16 cellular contexts compared by ENCODE assay signal in the genomic region with DNA sequence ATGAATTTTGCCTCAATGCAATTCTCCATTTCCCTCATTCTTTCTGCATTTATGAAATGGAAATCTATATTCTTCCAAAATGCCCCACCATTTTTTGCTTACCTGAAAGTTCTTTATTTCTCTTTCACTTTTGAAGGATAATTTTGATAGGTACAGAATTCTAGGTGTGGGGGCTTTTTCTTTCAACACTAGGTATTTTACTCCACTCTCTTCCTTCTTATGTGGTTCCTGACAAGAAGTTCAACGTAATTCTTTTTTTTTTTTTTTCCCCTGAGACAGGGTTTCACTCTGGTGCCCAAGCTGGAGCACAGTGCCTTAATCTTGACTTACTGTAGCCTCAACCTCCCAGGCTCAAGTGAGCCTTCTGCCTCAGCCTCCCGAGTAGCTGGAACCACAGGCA. TPM values are rescaled to one million over a fixed set of nuclear protein-coding genes. Genes with fewer than 3 reads are reported as not detected.
A peak's percentile ranks its signal among the peaks of the same experiment; 100 is the strongest.
DNase-seq lines count a peak whose midpoint lies in the region; ATAC-seq and TF ChIP-seq lines count a peak whose summit lies in the region.
"Had no signal": no experiment of that assay in that cellular context is flagged by ENCODE, and none has a peak within 500 bp of the region (broad histone marks: within the 10 kb centered on the region; RNA-seq: fewer than 3 reads in every experiment).

No MANE protein-coding gene starts in this region.

- 72 to 75% methylated on average over 2 of the region's 2 CpGs for WGBS in testis, 2 donors

- no peak for TF ChIP-seq CTCF in testis (IDR thresholded peaks at IDR 0.05)
- no peak for TF ChIP-seq CTCF in activated CD8-positive, alpha-beta T cell treated with anti-CD3 and anti-CD28 coated beads for 36 hours (IDR thresholded peaks at IDR 0.05)

- peaks cover 4% of the 10 kb centered on the region for H3K4me1 ChIP-seq in testis
- H3K4me1 ChIP-seq: HAP-1 had no signal

- CTCF ChIA-PET in activated CD8-positive, alpha-beta memory T cell treated with anti-CD3 and anti-CD28 coated beads, Interleukin-2, amount 10 ng/mL, durations not matched to agents 7 days and 5 days (lab: Charles Lee), result interaction anchor here (0.6 to 8.9 kb wide), 6 partner anchors 27 to 332 kb away, joined by 3 to 156 read pairs (median 4); no protein-coding TSS in a partner anchor
- CTCF ChIA-PET in activated CD8-positive, alpha-beta T cell treated with anti-CD3 and anti-CD28 coated beads for 36 hours (lab: Charles Lee), result interaction anchor here (0.7 to 1.7 kb wide), 3 partner anchors 52 to 396 kb away, joined by 3 to 5 read pairs (median 3); no protein-coding TSS in a partner anchor

- H3K4me1 Mint-ChIP-seq in activated CD8-positive, alpha-beta memory T cell treated with anti-CD3 and anti-CD28 coated beads, Interleukin-2, amount 10 ng/mL, durations not matched to agents 7 days and 5 days, result peaks cover 16% of the 10 kb centered on the region
- H3K4me1 Mint-ChIP-seq in stimulated activated naive CD8-positive, alpha-beta T cell treated with anti-CD3 and anti-CD28 coated beads, Interleukin-15, amount 100 ng/mL, for 72 hours, result peaks cover 18% of the 10 kb centered on the region
- peaks cover 12% of the 10 kb centered on the region for H3K4me1 Mint-ChIP-seq in activated CD8-positive, alpha-beta T cell treated with anti-CD3 and anti-CD28 coated beads for 36 hours (ENCODE audit: low read depth)

- H3K27ac Mint-ChIP-seq in activated CD8-positive, alpha-beta memory T cell treated with anti-CD3 and anti-CD28 coated beads, Interleukin-2, amount 10 ng/mL, durations not matched to agents 7 days and 5 days, result no peak overlapping the region
- peak overlapping the region in 1 of 2 donors; percentile 92 for H3K27ac Mint-ChIP-seq in stimulated activated naive CD8-positive, alpha-beta T cell treated with anti-CD3 and anti-CD28 coated beads, Interleukin-15, amount 100 ng/mL, for 72 hours
- H3K27ac Mint-ChIP-seq in activated CD8-positive, alpha-beta T cell treated with anti-CD3 and anti-CD28 coated beads for 36 hours, result no peak overlapping the region
- H3K27ac Mint-ChIP-seq: CD4-positive, CD25-positive, alpha-beta regulatory T cell had no signal

- H3K4me3 ChIP-seq in testis, result no peak overlapping the region
- H3K4me3 ChIP-seq: BLaER1, HAP-1 had no signal

- no peak overlapping the region for H3K27ac ChIP-seq in testis
- H3K27ac ChIP-seq: BLaER1 had no signal

- no peaks in the 10 kb centered on the region for H3K27me3 ChIP-seq in testis
- H3K27me3 ChIP-seq: BLaER1 had no signal

- no peaks in the 10 kb centered on the region for H3K36me3 Mint-ChIP-seq in activated CD8-positive, alpha-beta memory T cell treated with anti-CD3 and anti-CD28 coated beads, Interleukin-2, amount 10 ng/mL, durations not matched to agents 7 days and 5 days
- H3K36me3 Mint-ChIP-seq in activated CD8-positive, alpha-beta T cell treated with anti-CD3 and anti-CD28 coated beads for 36 hours (ENCODE audit: low read depth), result no peaks in the 10 kb centered on the region
- H3K36me3 Mint-ChIP-seq: CD4-positive, CD25-positive, alpha-beta regulatory T cell had no signal

- H3K9me3 ChIP-seq in testis, result no peaks in the 10 kb centered on the region
- H3K9me3 ChIP-seq: BLaER1, HAP-1 had no signal

- no peak overlapping the region for H3K4me3 Mint-ChIP-seq in activated CD8-positive, alpha-beta memory T cell treated with anti-CD3 and anti-CD28 coated beads, Interleukin-2, amount 10 ng/mL, durations not matched to agents 7 days and 5 days
- H3K4me3 Mint-ChIP-seq in stimulated activated naive CD8-positive, alpha-beta T cell treated with anti-CD3 and anti-CD28 coated beads, Interleukin-15, amount 100 ng/mL, for 72 hours, result peak overlapping the region; percentile 2 to 57
- H3K4me3 Mint-ChIP-seq in activated CD8-positive, alpha-beta T cell treated with anti-CD3 and anti-CD28 coated beads for 36 hours, result no peak overlapping the region
- H3K4me3 Mint-ChIP-seq: CD4-positive, CD25-positive, alpha-beta regulatory T cell had no signal

- POLR2A ChIA-PET in activated CD8-positive, alpha-beta T cell treated with anti-CD3 and anti-CD28 coated beads for 36 hours (lab: Charles Lee), result no interaction called here

- intact Hi-C loops in testis (cut with DNase I; ENCODE audit: low total_unique reads), result no loop called here
- intact Hi-C loops in activated CD8-positive, alpha-beta T cell treated with anti-CD3 and anti-CD28 coated beads for 36 hours (cut with micrococcal nuclease), result no loop called here

- H3K36me3 ChIP-seq in testis (ENCODE audit: low read depth, missing control alignments), result no peaks in the 10 kb centered on the region
- H3K36me3 ChIP-seq: BLaER1, HAP-1 had no signal

- no peak for ATAC-seq in activated CD8-positive, alpha-beta memory T cell treated with anti-CD3 and anti-CD28 coated beads, Interleukin-2, amount 10 ng/mL, durations not matched to agents 7 days and 5 days
- ATAC-seq in stimulated activated naive CD8-positive, alpha-beta T cell treated with anti-CD3 and anti-CD28 coated beads, Interleukin-15, amount 100 ng/mL, for 72 hours, result no peak
- no peak for ATAC-seq in stimulated activated naive CD8-positive, alpha-beta T cell treated with anti-CD3 and anti-CD28 coated beads, Interleukin-15, Interleukin-2, amounts not matched to agents 100 U/mL and 50 U/mL, for 24 hours
- no peak for ATAC-seq in HG03571 (IDR thresholded peaks at IDR 0.05; ENCODE audit: unreplicated experiment)
- ATAC-seq in activated CD8-positive, alpha-beta T cell treated with anti-CD3 and anti-CD28 coated beads for 36 hours, result no peak

- no peaks in the 10 kb centered on the region for H3K9me3 Mint-ChIP-seq in activated CD8-positive, alpha-beta memory T cell treated with anti-CD3 and anti-CD28 coated beads, Interleukin-2, amount 10 ng/mL, durations not matched to agents 7 days and 5 days (ENCODE audit: low read depth)
- no peaks in the 10 kb centered on the region for H3K9me3 Mint-ChIP-seq in stimulated activated naive CD8-positive, alpha-beta T cell treated with anti-CD3 and anti-CD28 coated beads, Interleukin-15, amount 100 ng/mL, for 72 hours
- H3K9me3 Mint-ChIP-seq in activated CD8-positive, alpha-beta T cell treated with anti-CD3 and anti-CD28 coated beads for 36 hours, result no peaks in the 10 kb centered on the region
- H3K9me3 Mint-ChIP-seq: CD4-positive, CD25-positive, alpha-beta regulatory T cell had no signal

- no peaks in the 10 kb centered on the region for H3K27me3 Mint-ChIP-seq in activated CD8-positive, alpha-beta memory T cell treated with anti-CD3 and anti-CD28 coated beads, Interleukin-2, amount 10 ng/mL, durations not matched to agents 7 days and 5 days
- H3K27me3 Mint-ChIP-seq in stimulated activated naive CD8-positive, alpha-beta T cell treated with anti-CD3 and anti-CD28 coated beads, Interleukin-15, amount 100 ng/mL, for 72 hours, result no peaks in the 10 kb centered on the region
- H3K27me3 Mint-ChIP-seq in activated CD8-positive, alpha-beta T cell treated with anti-CD3 and anti-CD28 coated beads for 36 hours, result no peaks in the 10 kb centered on the region

- peak; percentile 7 for DNase-seq in activated CD8-positive, alpha-beta memory T cell treated with anti-CD3 and anti-CD28 coated beads for 24 hours
- DNase-seq in activated CD8-positive, alpha-beta memory T cell treated with anti-CD3 and anti-CD28 coated beads, Interleukin-2, amount 10 ng/mL, durations not matched to agents 7 days and 5 days, result no peak
- DNase-seq in stimulated activated naive CD8-positive, alpha-beta T cell treated with anti-CD3 and anti-CD28 coated beads, Interleukin-15, amount 100 ng/mL, for 72 hours, result no peak
- DNase-seq in stimulated activated naive CD8-positive, alpha-beta T cell treated with anti-CD3 and anti-CD28 coated beads, Interleukin-15, Interleukin-2, amounts not matched to agents 100 U/mL and 50 U/mL, for 24 hours, result no peak
- DNase-seq in mesenteric fat pad (ENCODE audit: low spot score) (peak; percentile 4), testis (no peak)
- no peak for DNase-seq in activated CD8-positive, alpha-beta T cell treated with anti-CD3 and anti-CD28 coated beads for 36 hours
- DNase-seq: 8988T; AML-193; Calu3; CD4-positive, CD25-positive, alpha-beta regulatory T cell; DMS 273 treated with DMSO at 0.1 percent for 48 hours; GOT3 had no signal

- TF ChIP-seq POLR2A in testis (IDR thresholded peaks at IDR 0.05), result no peak

RNA-seq across cellular contexts. Expression of a gene that starts 26.3 kb away (rescaled TPM):
- 100 to 1,000 TPM in 1 of 2 experiments, 10 to 100 TPM in 1; 55.3 to 135 TPM for total RNA-seq in activated CD8-positive, alpha-beta memory T cell treated with anti-CD3 and anti-CD28 coated beads, Interleukin-2, amount 10 ng/mL, durations not matched to agents 7 days and 5 days
- total RNA-seq in mesenteric fat pad (8.1 TPM), testis (1 to 10 TPM in 1 of 2 donors, under 1 TPM in 1; 0.74 to 1.8 TPM)
- 2.8 TPM for polyA plus RNA-seq in testis (ENCODE audit: insufficient read depth, low read depth, low replicate concordance)
- total RNA-seq in activated CD8-positive, alpha-beta T cell treated with anti-CD3 and anti-CD28 coated beads for 36 hours, result 10 to 100 TPM; 11.1 to 11.4 TPM

RNA-seq across cellular contexts. Expression of a gene that starts 49.1 kb away (rescaled TPM):
- 10 to 100 TPM; 16.4 to 24.6 TPM for total RNA-seq in activated CD8-positive, alpha-beta memory T cell treated with anti-CD3 and anti-CD28 coated beads, Interleukin-2, amount 10 ng/mL, durations not matched to agents 7 days and 5 days
- total RNA-seq in mesenteric fat pad (20.5 TPM), testis (10 to 100 TPM; 14.3 to 16.5 TPM)
- 15.9 TPM for polyA plus RNA-seq in testis (ENCODE audit: insufficient read depth, low read depth, low replicate concordance)
- total RNA-seq in activated CD8-positive, alpha-beta T cell treated with anti-CD3 and anti-CD28 coated beads for 36 hours, result 10 to 100 TPM; 19.8 to 20.7 TPM

Comparison
In these comparisons a context has a peak if more than half of its experiments do, and no peak if none do; other contexts are left out.
1. DNase-seq: peak in activated CD8-positive, alpha-beta memory T cell treated with anti-CD3 and anti-CD28 coated beads for 24 hours (single experiment) and mesenteric fat pad (single experiment); none in activated CD8-positive, alpha-beta memory T cell treated with anti-CD3 and anti-CD28 coated beads, Interleukin-2, amount 10 ng/mL, durations not matched to agents 7 days and 5 days (single experiment), stimulated activated naive CD8-positive, alpha-beta T cell treated with anti-CD3 and anti-CD28 coated beads, Interleukin-15, amount 100 ng/mL, for 72 hours (0 of 2), stimulated activated naive CD8-positive, alpha-beta T cell treated with anti-CD3 and anti-CD28 coated beads, Interleukin-15, Interleukin-2, amounts not matched to agents 100 U/mL and 50 U/mL, for 24 hours (single experiment), testis (single experiment) and activated CD8-positive, alpha-beta T cell treated with anti-CD3 and anti-CD28 coated beads for 36 hours (single experiment).
2. H3K4me3 Mint-ChIP-seq: peak in stimulated activated naive CD8-positive, alpha-beta T cell treated with anti-CD3 and anti-CD28 coated beads, Interleukin-15, amount 100 ng/mL, for 72 hours (2 of 2); none in activated CD8-positive, alpha-beta memory T cell treated with anti-CD3 and anti-CD28 coated beads, Interleukin-2, amount 10 ng/mL, durations not matched to agents 7 days and 5 days (single experiment) and activated CD8-positive, alpha-beta T cell treated with anti-CD3 and anti-CD28 coated beads for 36 hours (single experiment).